ENCODE assay signal across 15 cellular contexts in genomic region chr19:38413416-38413815, GRCh38. TPM values are rescaled to one million over a fixed set of nuclear protein-coding genes. Genes with fewer than 3 reads are reported as not detected.
DNase-seq lines count a peak whose midpoint lies in the region; TF ChIP-seq lines count a peak whose summit lies in the region.
"Had no signal": no experiment of that assay in that cellular context is flagged by ENCODE, and none has a peak within 500 bp of the region (broad histone marks: within the 10 kb centered on the region; RNA-seq: fewer than 3 reads in every experiment).

No MANE protein-coding gene starts in this region.

- no peak overlapping the region for H3K4ac ChIP-seq in neuronal stem cell (ENCODE audit: low read length)

- H3K27ac ChIP-seq in WERI-Rb-1 (peak overlapping the region; percentile 97), neuronal stem cell (replicated peaks; ENCODE audit: low read length) (no peak overlapping the region)
- H3K27ac ChIP-seq: A549, C4-2B had no signal

- H2AK5ac ChIP-seq in neuronal stem cell (ENCODE audit: low read depth, low read length) = no peak overlapping the region

- H4K8ac ChIP-seq in neuronal stem cell (ENCODE audit: low read depth, low read length) = no peak overlapping the region

- H3K36me3 ChIP-seq in WERI-Rb-1 (no peaks in the 10 kb centered on the region; the same call in 1 of the 2 replicates), neuronal stem cell (replicated peaks in 1 of 2; ENCODE audit: control insufficient read depth in 2 of 2, insufficient read depth in 2 of 2, low read length in 2 of 2) (no peaks in the 10 kb centered on the region)
- H3K36me3 ChIP-seq: BE2C had no signal

- H3K9me3 ChIP-seq in WERI-Rb-1 (ENCODE audit: severe bottlenecking) (peaks cover 4% of the 10 kb centered on the region), neuronal stem cell (replicated peaks in 1 of 2; ENCODE audit: control insufficient read depth in 2 of 2, insufficient read depth in 1 of 2, low read depth in 1 of 2, low read length in 2 of 2) (no peaks in the 10 kb centered on the region)
- H3K9me3 ChIP-seq: A549, BE2C had no signal

- H4K91ac ChIP-seq in neuronal stem cell (ENCODE audit: low read depth, low read length, poor library complexity) = no peak overlapping the region

- no peaks in the 10 kb centered on the region for H3K27me3 ChIP-seq in WERI-Rb-1 (ENCODE audit: insufficient read depth, low read depth, severe bottlenecking)
- H3K27me3 ChIP-seq in neuronal stem cell (ENCODE audit: control insufficient read depth in 3 of 3, insufficient read depth in 3 of 3, low read depth in 1 of 3, low read length in 3 of 3) = peaks cover 0 to 20% (median 5%) of the 10 kb centered on the region in 3 experiments
- H3K27me3 ChIP-seq: BE2C had no signal

- no peak overlapping the region for H2BK12ac ChIP-seq in neuronal stem cell (ENCODE audit: low read length)

- no peak overlapping the region; the same call in 1 of the 2 replicates for H3K4me3 ChIP-seq in WERI-Rb-1 (ENCODE audit: low read depth, low read length)
- H3K4me3 ChIP-seq in neuronal stem cell (ENCODE audit: low read length in 2 of 2) = no peak overlapping the region
- H3K4me3 ChIP-seq: A549, GM23338 had no signal

- peak overlapping the region; percentile 89 for H3K23ac ChIP-seq in neuronal stem cell (ENCODE audit: low read depth, low read length, poor library complexity)

- H3K9ac ChIP-seq in neuronal stem cell (ENCODE audit: low read depth, low read length, poor library complexity) = no peak overlapping the region

- H3K4me2 ChIP-seq in neuronal stem cell (ENCODE audit: insufficient read depth, low read length, poor library complexity, severe bottlenecking) = no peak overlapping the region
- H3K4me2 ChIP-seq: A549, GM23338 had no signal

- H3K79me1 ChIP-seq in neuronal stem cell (ENCODE audit: low read depth, low read length) = no peaks in the 10 kb centered on the region

- peak overlapping the region; percentile 19 for H3K18ac ChIP-seq in neuronal stem cell (ENCODE audit: low read length)

- H2BK15ac ChIP-seq in neuronal stem cell (ENCODE audit: low read length) = no peak overlapping the region

- WGBS in neuronal stem cell (ENCODE audit: extremely low coverage in 2 of 2, insufficient read length in 2 of 2, insufficient replicate concordance in 1 of 2), 2 donors = no CpG with 5 or more reads among the region's 6 CpGs

- H3K4me1 ChIP-seq in neuronal stem cell (ENCODE audit: control insufficient read depth in 2 of 2, insufficient read depth in 1 of 2, low read depth in 1 of 2, low read length in 2 of 2) = peaks cover 0 to 6% of the 10 kb centered on the region in 2 donors
- H3K4me1 ChIP-seq: BE2C had no signal

- H2BK5ac ChIP-seq in neuronal stem cell (ENCODE audit: low read length) = no peak overlapping the region

- DNase-seq in WERI-Rb-1 (no peak), neuronal stem cell (ENCODE audit: low spot score) (no peak), NCI-H1105 treated with DMSO at 0.1 percent for 48 hours (lab: John Stamatoyannopoulos, UW) (no peak), NCI-H1930 (lab: John Stamatoyannopoulos, UW) (no peak)
- DNase-seq: BE2C; CD4-positive, alpha-beta memory T cell; COR-L47; DMS153; DMS79 treated with DMSO at 0.1 percent for 48 hours; EL; H9 had no signal

- H2BK120ac ChIP-seq in neuronal stem cell (ENCODE audit: low read depth, low read length) = no peak overlapping the region

- no peak overlapping the region for H2AFZ ChIP-seq in neuronal stem cell (ENCODE audit: low read length)
- H2AFZ ChIP-seq: GM23338 had no signal

- H3K14ac ChIP-seq in neuronal stem cell (ENCODE audit: low read length) = no peak overlapping the region

- TF ChIP-seq CTCF in WERI-Rb-1 (IDR thresholded peaks at IDR 0.05; ENCODE audit: low read depth, low read length) = no peak

RNA-seq across cellular contexts. Expression of gene FAM98C, which starts 10.5 kb away (rescaled TPM):
- polyA plus RNA-seq in neuronal stem cell (2013, experiment 1 of 2) = 5.4 TPM
- polyA plus RNA-seq in neuronal stem cell (2013, experiment 2 of 2) = 5.3 TPM

RNA-seq across cellular contexts. Expression of gene RASGRP4, which starts 12.6 kb away (rescaled TPM):
- polyA plus RNA-seq in neuronal stem cell (2013, experiment 1 of 2) = 0.10 TPM
- polyA plus RNA-seq in neuronal stem cell (2013, experiment 2 of 2) = 0.17 TPM
- polyA plus RNA-seq: AG04450 had no signal

RNA-seq across cellular contexts. Expression of gene RYR1, which starts 20.1 kb away (rescaled TPM):
- 0.56 TPM for polyA plus RNA-seq in neuronal stem cell (2013, experiment 1 of 2)
- polyA plus RNA-seq in neuronal stem cell (2013, experiment 2 of 2) = 1.1 TPM
- polyA plus RNA-seq: AG04450 had no signal

RNA-seq across cellular contexts. Expression of gene SPRED3, which starts 24.9 kb away (rescaled TPM):
- polyA plus RNA-seq in neuronal stem cell (2013, experiment 1 of 2) = 10.3 TPM
- polyA plus RNA-seq in neuronal stem cell (2013, experiment 2 of 2) = 10.5 TPM

RNA-seq across cellular contexts. Expression of gene GGN, which starts 25.6 kb away (rescaled TPM):
- polyA plus RNA-seq in neuronal stem cell (2013, experiment 1 of 2) = 1.7 TPM
- 1.7 TPM for polyA plus RNA-seq in neuronal stem cell (2013, experiment 2 of 2)
- polyA plus RNA-seq: CD4-positive, alpha-beta memory T cell had no signal
